8 cellular contexts compared by ENCODE assay signal in the genomic region with DNA sequence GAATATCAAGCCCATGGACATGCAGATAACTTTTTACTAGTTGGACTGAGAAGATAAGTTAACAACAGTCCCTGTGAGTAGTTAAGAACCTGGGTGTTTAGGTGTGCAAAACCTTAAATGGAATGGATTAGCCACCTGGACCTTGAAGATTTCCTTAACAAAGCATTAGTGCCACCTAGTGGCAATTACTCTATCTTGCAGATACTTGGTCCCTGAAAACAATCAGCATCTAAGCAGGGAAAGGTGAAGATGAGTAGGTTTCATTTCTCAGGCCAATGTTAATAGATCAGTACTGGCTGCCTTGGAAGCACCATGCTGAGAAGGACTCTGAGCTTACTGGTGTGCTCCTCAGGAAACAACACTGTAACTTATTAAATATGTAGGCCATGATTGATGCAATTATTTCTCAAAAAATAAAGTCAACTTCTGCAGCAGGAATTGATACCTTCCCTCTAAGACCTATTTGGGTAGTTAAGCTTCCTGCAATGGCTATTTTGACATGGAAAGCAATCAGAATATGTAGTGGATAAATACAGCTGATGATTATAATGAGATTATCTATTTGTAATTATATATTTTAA.
DNase-seq lines count a peak whose midpoint lies in the region; ATAC-seq and TF ChIP-seq lines count a peak whose summit lies in the region.

No MANE protein-coding gene starts in this region.

- no peak overlapping the region for H3K4me3 ChIP-seq in colonic mucosa

- no peaks in the 10 kb centered on the region for H3K27me3 Mint-ChIP-seq in activated naive CD4-positive, alpha-beta T cell treated with anti-CD3 and anti-CD28 coated beads for 36 hours (ENCODE audit: low read depth)

- no peak overlapping the region for H3K27ac ChIP-seq in colonic mucosa

- no peak overlapping the region for H3K9ac ChIP-seq in colonic mucosa (ENCODE audit: low read depth in 2 of 2, low read length in 2 of 2)

- peaks cover 2% of the 10 kb centered on the region for H3K36me3 Mint-ChIP-seq in activated naive CD4-positive, alpha-beta T cell treated with anti-CD3 and anti-CD28 coated beads for 36 hours (ENCODE audit: low read depth)

- no peaks in the 10 kb centered on the region for H3K36me3 ChIP-seq in colonic mucosa

- no peaks in the 10 kb centered on the region for H3K4me1 Mint-ChIP-seq in activated naive CD4-positive, alpha-beta T cell treated with anti-CD3 and anti-CD28 coated beads for 36 hours (ENCODE audit: low read depth)

- no peak overlapping the region for H3K27ac Mint-ChIP-seq in activated naive CD4-positive, alpha-beta T cell treated with anti-CD3 and anti-CD28 coated beads for 36 hours

- intact Hi-C loops in activated naive CD4-positive, alpha-beta T cell treated with anti-CD3 and anti-CD28 coated beads for 36 hours (cut with micrococcal nuclease), result loop anchor here (1.0 to 5.0 kb wide), 3 partner anchors 154 to 812 kb away; no protein-coding TSS in a partner anchor
- intact Hi-C loops in colonic mucosa (cut with DNase I), result loop anchor here (2.0 to 10.0 kb wide), 2 partner anchors 154 to 808 kb away; partner anchors contain the start of gene DAZL

- ATAC-seq in GM21619 (IDR thresholded peaks at IDR 0.05; ENCODE audit: unreplicated experiment), result peak; percentile 86

- CTCF ChIA-PET in activated naive CD4-positive, alpha-beta T cell treated with anti-CD3 and anti-CD28 coated beads for 36 hours (lab: Charles Lee), result interaction anchor here (0.5 to 2.4 kb wide), 12 partner anchors 12 to 1018 kb away, joined by 3 to 8 read pairs (median 4); no protein-coding TSS in a partner anchor

- peak; percentile 10 for DNase-seq in activated naive CD4-positive, alpha-beta T cell treated with anti-CD3 and anti-CD28 coated beads for 36 hours
- DNase-seq in activated naive CD4-positive, alpha-beta T cell treated with Interleukin-2 at 50 U/mL for 16 hours, result no peak
- peak; percentile 30 for DNase-seq in HuH-7 (ENCODE audit: low spot score)
- DNase-seq in OCI-M1 (lab: John Stamatoyannopoulos, UW), result peak; percentile 79
- peak; percentile 22 for DNase-seq in colonic mucosa
- DNase-seq in medulla oblongata (ENCODE audit: extremely low spot score), result peak; percentile 46
- DNase-seq in epidermal melanocyte (ENCODE audit: insufficient read length, low spot score), result no peak

- H3K9me3 Mint-ChIP-seq in activated naive CD4-positive, alpha-beta T cell treated with anti-CD3 and anti-CD28 coated beads for 36 hours, result no peaks in the 10 kb centered on the region

- no peaks in the 10 kb centered on the region for H3K9me3 ChIP-seq in colonic mucosa

- H3K27me3 ChIP-seq in colonic mucosa, result no peaks in the 10 kb centered on the region

- H3K4me3 Mint-ChIP-seq in activated naive CD4-positive, alpha-beta T cell treated with anti-CD3 and anti-CD28 coated beads for 36 hours, result no peak overlapping the region

- no peaks in the 10 kb centered on the region for H3K4me1 ChIP-seq in colonic mucosa

- peak; percentile 64 for TF ChIP-seq CTCF in colonic mucosa (IDR thresholded peaks at IDR 0.05)

Comparison
In these comparisons a context has a peak if more than half of its experiments do, and no peak if none do; other contexts are left out.
1. DNase-seq: peak in activated naive CD4-positive, alpha-beta T cell treated with anti-CD3 and anti-CD28 coated beads for 36 hours (single experiment), HuH-7 (single experiment), OCI-M1 (single experiment), colonic mucosa (single experiment) and medulla oblongata (single experiment); none in activated naive CD4-positive, alpha-beta T cell treated with Interleukin-2 at 50 U/mL for 16 hours (single experiment) and epidermal melanocyte (single experiment).